Comparison of ENCODE assay signal across 9 cellular contexts in genomic region chr6:88870728-88871330, GRCh38.
DNase-seq lines count a peak whose midpoint lies in the region; ATAC-seq and TF ChIP-seq lines count a peak whose summit lies in the region.
"Had no signal": no experiment of that assay in that cellular context is flagged by ENCODE, and none has a peak within 500 bp of the region (broad histone marks: within the 10 kb centered on the region; RNA-seq: fewer than 3 reads in every experiment).

No MANE protein-coding gene starts in this region.

- H3K4me3 Mint-ChIP-seq in HFFc6: no peak overlapping the region

- H3K36me3 Mint-ChIP-seq in HFFc6 (ENCODE audit: low read depth): no peaks in the 10 kb centered on the region

- H3K4me3 ChIP-seq in NT2/D1 (ENCODE audit: insufficient read length, low read depth): no peak overlapping the region
- H3K4me3 ChIP-seq: BLaER1 treated with 17β-estradiol and CSF1 and Interleukin-3, amounts not matched to agents 10 nM and 100 nM had no signal

- no peaks in the 10 kb centered on the region for H3K9me3 ChIP-seq in NT2/D1 (ENCODE audit: insufficient read depth, low read length)
- H3K9me3 ChIP-seq: BLaER1 treated with 17β-estradiol and CSF1 and Interleukin-3, amounts not matched to agents 10 nM and 100 nM had no signal

- no peaks in the 10 kb centered on the region for H3K27me3 ChIP-seq in NT2/D1 (ENCODE audit: insufficient read depth, insufficient read length)
- H3K27me3 ChIP-seq: BLaER1 treated with 17β-estradiol and CSF1 and Interleukin-3, amounts not matched to agents 10 nM and 100 nM had no signal

- H3K9me3 Mint-ChIP-seq in HFFc6: no peaks in the 10 kb centered on the region

- no peaks in the 10 kb centered on the region for H3K27me3 Mint-ChIP-seq in HFFc6 (ENCODE audit: insufficient read depth)

- no peaks in the 10 kb centered on the region for H3K36me3 ChIP-seq in NT2/D1 (ENCODE audit: insufficient read depth, insufficient read length, low read length)
- H3K36me3 ChIP-seq: BLaER1 treated with 17β-estradiol and CSF1 and Interleukin-3, amounts not matched to agents 10 nM and 100 nM had no signal

- ATAC-seq in GM19397 (IDR thresholded peaks at IDR 0.05; ENCODE audit: unreplicated experiment): no peak

- H3K27ac Mint-ChIP-seq in HFFc6: no peak overlapping the region

- H3K4me1 Mint-ChIP-seq in HFFc6 (ENCODE audit: low read depth): peaks cover 48% of the 10 kb centered on the region

- H3K9ac ChIP-seq in NT2/D1 (ENCODE audit: insufficient read length, low read depth): no peak overlapping the region
- H3K9ac ChIP-seq: BLaER1 treated with 17β-estradiol and CSF1 and Interleukin-3, amounts not matched to agents 10 nM and 100 nM had no signal

- TF ChIP-seq CTCF in HFFc6 (IDR thresholded peaks at IDR 0.05): peak; percentile 88

- H3K4me1 ChIP-seq in NT2/D1 (ENCODE audit: insufficient read depth, insufficient read length): no peaks in the 10 kb centered on the region
- H3K4me1 ChIP-seq: BLaER1 treated with 17β-estradiol and CSF1 and Interleukin-3, amounts not matched to agents 10 nM and 100 nM had no signal

- DNase-seq in NCI-H2081 (lab: John Stamatoyannopoulos, UW): peak; percentile 49 to 70
- DNase-seq in NCI-H2081 treated with DMSO at 0.1 percent for 48 hours (lab: John Stamatoyannopoulos, UW): no peak
- peak; percentile 55 for DNase-seq in HFFc6
- DNase-seq in NT2/D1 (ENCODE audit: low read depth, low spot score): peak; percentile 9
- DNase-seq in astrocyte of the hippocampus (ENCODE audit: low read depth, low spot score): peak; percentile 76
- DNase-seq in inferior parietal cortex (ENCODE audit: extremely low spot score): peak; percentile 85
- DNase-seq in stimulated activated CD4-positive, alpha-beta T cell treated with anti-CD3 and anti-CD28 coated beads, TNF-alpha, amount 100 ng/mL, for 48 hours (ENCODE audit: low read depth in 3 of 3): peak in 2 of 3 donors; percentile 4 to 13
